In genomic region chr6:167079853-167080297, GRCh38 we compare ENCODE assay signal across 9 cellular contexts. TPM values are rescaled to one million over a fixed set of nuclear protein-coding genes. Genes with fewer than 3 reads are reported as not detected.
DNase-seq lines count a peak whose midpoint lies in the region; ATAC-seq and TF ChIP-seq lines count a peak whose summit lies in the region.
"Had no signal": no experiment of that assay in that cellular context is flagged by ENCODE, and none has a peak within 500 bp of the region (broad histone marks: within the 10 kb centered on the region; RNA-seq: fewer than 3 reads in every experiment).

No MANE protein-coding gene starts in this region.

- POLR2A ChIA-PET in T-cell (lab: Charles Lee) = interaction anchor here in 1 of 2 donors (0.5 kb wide), 1 partner anchor 151 kb away, joined by 4 read pairs; no protein-coding TSS in a partner anchor
- POLR2A ChIA-PET in naive thymus-derived CD4-positive, alpha-beta T cell (lab: Charles Lee) = no interaction called here

- H3K4me3 Mint-ChIP-seq in T-cell = peak overlapping the region in 2 of 3 donors; percentile 16 to 34
- H3K4me3 Mint-ChIP-seq in naive thymus-derived CD4-positive, alpha-beta T cell = no peak overlapping the region

- no peaks in the 10 kb centered on the region for H3K27me3 Mint-ChIP-seq in T-cell
- peaks cover 0 to 21% (median 0%) of the 10 kb centered on the region in 5 donors for H3K27me3 Mint-ChIP-seq in naive thymus-derived CD4-positive, alpha-beta T cell

- H3K27me3 ChIP-seq in naive thymus-derived CD4-positive, alpha-beta T cell (ENCODE audit: control insufficient read depth in 2 of 2, insufficient read depth in 2 of 2, low read length in 2 of 2) = no peaks in the 10 kb centered on the region
- H3K27me3 ChIP-seq in sigmoid colon (no peaks in the 10 kb centered on the region), testis (no peaks in the 10 kb centered on the region)

- peaks cover 0 to 4% (median 0%) of the 10 kb centered on the region in 3 donors for H3K9me3 Mint-ChIP-seq in T-cell
- H3K9me3 Mint-ChIP-seq in naive thymus-derived CD4-positive, alpha-beta T cell = peaks cover 0 to 3% (median 0%) of the 10 kb centered on the region in 11 donors

- peak; percentile 96 for ATAC-seq in GM18868 (IDR thresholded peaks at IDR 0.05; ENCODE audit: unreplicated experiment)
- peak; percentile 99 for ATAC-seq in HG02870 (IDR thresholded peaks at IDR 0.05; ENCODE audit: unreplicated experiment)
- ATAC-seq in T-cell (replicated peaks in 1 of 4) = peak; percentile 54 to 92 (median 77)
- ATAC-seq in naive thymus-derived CD4-positive, alpha-beta T cell = peak; percentile 94
- ATAC-seq in left ventricle myocardium superior = no peak

- no peaks in the 10 kb centered on the region for H3K36me3 Mint-ChIP-seq in T-cell
- no peaks in the 10 kb centered on the region for H3K36me3 Mint-ChIP-seq in naive thymus-derived CD4-positive, alpha-beta T cell

- H3K4me3 ChIP-seq in naive thymus-derived CD4-positive, alpha-beta T cell (ENCODE audit: low read length) = no peak overlapping the region
- H3K4me3 ChIP-seq in sigmoid colon (no peak overlapping the region), testis (no peak overlapping the region)

- CTCF ChIA-PET in T-cell (lab: Charles Lee) = no interaction called here
- CTCF ChIA-PET in naive thymus-derived CD4-positive, alpha-beta T cell (lab: Charles Lee) = no interaction called here

- TF ChIP-seq CTCF in sigmoid colon (IDR thresholded peaks at IDR 0.05) (no peak), testis (IDR thresholded peaks at IDR 0.05) (no peak)

- no peak for TF ChIP-seq EP300 in sigmoid colon (IDR thresholded peaks at IDR 0.05)

- WGBS in sigmoid colon, 2 donors = 65 to 85% methylated on average over 11 of the region's 11 CpGs
- WGBS in testis, 2 donors = 86 to 89% methylated on average over 11 of the region's 11 CpGs

- H3K4me1 ChIP-seq in naive thymus-derived CD4-positive, alpha-beta T cell (ENCODE audit: control insufficient read depth in 2 of 2, insufficient read depth in 2 of 2, low read length in 2 of 2) = no peaks in the 10 kb centered on the region
- no peaks in the 10 kb centered on the region for H3K4me1 ChIP-seq in sigmoid colon
- no peaks in the 10 kb centered on the region for H3K4me1 ChIP-seq in testis

- no peaks in the 10 kb centered on the region for H3K36me3 ChIP-seq in naive thymus-derived CD4-positive, alpha-beta T cell (ENCODE audit: control insufficient read depth in 2 of 3, insufficient read depth in 3 of 3, low read length in 3 of 3)
- H3K36me3 ChIP-seq in sigmoid colon (no peaks in the 10 kb centered on the region), testis (ENCODE audit: low read depth, missing control alignments) (no peaks in the 10 kb centered on the region)

- intact Hi-C loops in naive thymus-derived CD4-positive, alpha-beta T cell (cut with micrococcal nuclease) = no loop called here
- intact Hi-C loops in sigmoid colon (cut with DNase I) = no loop called here
- intact Hi-C loops in testis (cut with DNase I; ENCODE audit: low total_unique reads) = no loop called here
- intact Hi-C loops in left ventricle myocardium superior (cut with micrococcal nuclease) = no loop called here

- H3K9me3 ChIP-seq in naive thymus-derived CD4-positive, alpha-beta T cell (ENCODE audit: control insufficient read depth in 2 of 3, low read length in 3 of 3) = no peaks in the 10 kb centered on the region
- H3K9me3 ChIP-seq in sigmoid colon (no peaks in the 10 kb centered on the region), testis (no peaks in the 10 kb centered on the region)

- DNase-seq in T-cell = peak in 30 of 34 experiments; percentile 21 to 62 (median 40)
- peak in 1 of 9 donors; percentile 39 for DNase-seq in naive thymus-derived CD4-positive, alpha-beta T cell
- DNase-seq in sigmoid colon = no peak
- DNase-seq in foreskin melanocyte = no peak
- DNase-seq in testis = no peak
- no peak for DNase-seq in left ventricle myocardium superior

- H3K27ac Mint-ChIP-seq in T-cell = peak overlapping the region; percentile 41 to 71
- no peak overlapping the region for H3K27ac Mint-ChIP-seq in naive thymus-derived CD4-positive, alpha-beta T cell

- TF ChIP-seq POLR2A in sigmoid colon (IDR thresholded peaks at IDR 0.05) (no peak), testis (IDR thresholded peaks at IDR 0.05) (no peak)

- H3K4me1 Mint-ChIP-seq in T-cell = peaks cover 0 to 26% (median 12%) of the 10 kb centered on the region in 3 donors
- peaks cover 0 to 5% (median 0%) of the 10 kb centered on the region in 7 donors for H3K4me1 Mint-ChIP-seq in naive thymus-derived CD4-positive, alpha-beta T cell

- no peak overlapping the region for H3K27ac ChIP-seq in naive thymus-derived CD4-positive, alpha-beta T cell (ENCODE audit: low read depth, low read length)
- H3K27ac ChIP-seq in sigmoid colon (no peak overlapping the region), testis (no peak overlapping the region)

RNA-seq across cellular contexts. Expression of gene CCR6, which starts 43.0 kb away (rescaled TPM):
- 10 to 100 TPM in 3 of 5 donors, 1 to 10 TPM in 2; 3.2 to 19.4 (median 15.0) TPM for total RNA-seq in T-cell
- total RNA-seq in naive thymus-derived CD4-positive, alpha-beta T cell = 1 to 10 TPM in 1 of 5 experiments, under 1 TPM in 3, not detected in 1; 0.15 to 4.1 (median 0.48) TPM
- polyA plus RNA-seq in naive thymus-derived CD4-positive, alpha-beta T cell = under 1 TPM; 0.38 to 0.93 TPM
- total RNA-seq in sigmoid colon = not detected
- polyA plus RNA-seq in sigmoid colon = 1 to 10 TPM in 1 of 3 donors, under 1 TPM in 1, not detected in 1; 0.46 to 7.7 TPM
- total RNA-seq in testis = under 1 TPM in 1 of 2 donors, not detected in 1; 0.87 TPM
- polyA plus RNA-seq in testis (ENCODE audit: insufficient read depth, low read depth, low replicate concordance) = 5.3 TPM
- total RNA-seq in left ventricle myocardium superior = not detected
- total RNA-seq: epithelial cell of proximal tubule had no signal

Comparison
In these comparisons a context has a peak if more than half of its experiments do, and no peak if none do; other contexts are left out.
1. DNase-seq: peak in T-cell (30 of 34); none in sigmoid colon (single experiment), foreskin melanocyte (single experiment), testis (single experiment) and left ventricle myocardium superior (single experiment).
2. H3K27ac Mint-ChIP-seq: peak in T-cell (2 of 2); none in naive thymus-derived CD4-positive, alpha-beta T cell (0 of 9).
3. H3K4me3 Mint-ChIP-seq: peak in T-cell (2 of 3); none in naive thymus-derived CD4-positive, alpha-beta T cell (0 of 10).